Comparison of ENCODE assay signal across 29 cellular contexts in the genomic region with DNA sequence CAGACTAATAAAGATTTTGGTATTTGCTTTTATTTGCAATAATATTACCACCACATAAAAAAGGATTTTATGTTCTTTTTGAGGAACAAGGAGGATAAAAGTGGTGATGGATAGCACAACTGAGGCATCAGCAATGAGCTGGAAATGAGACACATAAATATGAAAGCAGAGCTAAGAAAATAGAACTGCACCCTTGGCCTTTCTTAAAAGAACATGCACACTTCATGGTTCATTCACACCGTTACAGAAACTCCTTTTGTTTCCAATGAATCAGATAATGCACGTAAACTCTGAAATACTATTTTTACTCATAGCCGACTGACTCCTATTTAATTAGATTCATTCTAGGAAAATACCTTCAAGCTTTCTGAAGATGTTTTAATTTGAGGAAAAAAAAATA.
"Had no signal": no experiment of that assay in that cellular context is flagged by ENCODE, and none has a peak within 500 bp of the region (broad histone marks: within the 10 kb centered on the region; RNA-seq: fewer than 3 reads in every experiment).

No MANE protein-coding gene starts in this region.

- FAIRE-seq: pancreas, small intestine, urothelium cell line had no signal

- H3K9me3 Mint-ChIP-seq: naive thymus-derived CD8-positive, alpha-beta T cell; natural killer cell treated with Interleukin-12 subunit alpha and Interleukin-12 subunit beta and Interleukin-15 and Interleukin-18, amount 100 ng/mL, for 72 hours; nephron progenitor cell; stimulated activated memory B cell treated with anti-CD40 and anti-IgM and Interleukin-4, amounts not matched to agents 10 μg/mL and 1 μg/mL and 100 μg/mL, for 72 hours; stimulated activated naive CD8-positive, alpha-beta T cell treated with anti-CD3 and anti-CD28 coated beads, Interleukin-15, amount 100 ng/mL, for 72 hours had no signal

- H3K4me3 Mint-ChIP-seq: naive thymus-derived CD8-positive, alpha-beta T cell; natural killer cell treated with Interleukin-12 subunit alpha and Interleukin-12 subunit beta and Interleukin-15 and Interleukin-18, amount 100 ng/mL, for 72 hours; nephron progenitor cell; neural crest cell; stimulated activated memory B cell treated with anti-CD40 and anti-IgM and Interleukin-4, amounts not matched to agents 10 μg/mL and 1 μg/mL and 100 μg/mL, for 72 hours; stimulated activated naive CD8-positive, alpha-beta T cell treated with anti-CD3 and anti-CD28 coated beads, Interleukin-15, amount 100 ng/mL, for 72 hours had no signal

- H3K27ac ChIP-seq: neutrophil, pancreas, prostate gland, right lobe of liver, sigmoid colon, thoracic aorta, thyroid gland, tibial nerve, upper lobe of left lung, vagina had no signal

- H3K27ac Mint-ChIP-seq: naive thymus-derived CD8-positive, alpha-beta T cell; natural killer cell treated with Interleukin-12 subunit alpha and Interleukin-12 subunit beta and Interleukin-15 and Interleukin-18, amount 100 ng/mL, for 72 hours; nephron progenitor cell; stimulated activated memory B cell treated with anti-CD40 and anti-IgM and Interleukin-4, amounts not matched to agents 10 μg/mL and 1 μg/mL and 100 μg/mL, for 72 hours; stimulated activated naive CD8-positive, alpha-beta T cell treated with anti-CD3 and anti-CD28 coated beads, Interleukin-15, amount 100 ng/mL, for 72 hours had no signal

- ATAC-seq: naive thymus-derived CD8-positive, alpha-beta T cell; natural killer cell treated with Interleukin-12 subunit alpha and Interleukin-12 subunit beta and Interleukin-15 and Interleukin-18, amount 100 ng/mL, for 72 hours; pancreas; right lobe of liver; stimulated activated memory B cell treated with anti-CD40 and anti-IgM and Interleukin-4, amounts not matched to agents 10 μg/mL and 1 μg/mL and 100 μg/mL, for 72 hours; stimulated activated naive CD8-positive, alpha-beta T cell treated with anti-CD3 and anti-CD28 coated beads, Interleukin-15, amount 100 ng/mL, for 72 hours; stimulated activated naive CD8-positive, alpha-beta T cell treated with anti-CD3 and anti-CD28 coated beads, Interleukin-15, Interleukin-2, amounts not matched to agents 100 U/mL and 50 U/mL, for 24 hours had no signal

- H3K4me1 ChIP-seq: pancreas, prostate gland, thyroid gland, tibial nerve, upper lobe of left lung, vagina had no signal

- H3K27me3 Mint-ChIP-seq: stimulated activated memory B cell treated with anti-CD40 and anti-IgM and Interleukin-4, amounts not matched to agents 10 μg/mL and 1 μg/mL and 100 μg/mL, for 72 hours; stimulated activated naive CD8-positive, alpha-beta T cell treated with anti-CD3 and anti-CD28 coated beads, Interleukin-15, amount 100 ng/mL, for 72 hours had no signal

- H3K4me1 Mint-ChIP-seq: naive thymus-derived CD8-positive, alpha-beta T cell; nephron progenitor cell; stimulated activated memory B cell treated with anti-CD40 and anti-IgM and Interleukin-4, amounts not matched to agents 10 μg/mL and 1 μg/mL and 100 μg/mL, for 72 hours; stimulated activated naive CD8-positive, alpha-beta T cell treated with anti-CD3 and anti-CD28 coated beads, Interleukin-15, amount 100 ng/mL, for 72 hours had no signal

- H3K27me3 ChIP-seq: neutrophil, pancreas, right lobe of liver, sigmoid colon, thyroid gland, tibial nerve, upper lobe of left lung, vagina had no signal

- H3K36me3 Mint-ChIP-seq: natural killer cell treated with Interleukin-12 subunit alpha and Interleukin-12 subunit beta and Interleukin-15 and Interleukin-18, amount 100 ng/mL, for 72 hours; stimulated activated memory B cell treated with anti-CD40 and anti-IgM and Interleukin-4, amounts not matched to agents 10 μg/mL and 1 μg/mL and 100 μg/mL, for 72 hours had no signal

- H3K36me3 ChIP-seq: neutrophil, pancreas, prostate gland, right lobe of liver, sigmoid colon, thoracic aorta, thyroid gland, tibial nerve, upper lobe of left lung, vagina had no signal

- DNase-seq: naive thymus-derived CD8-positive, alpha-beta T cell; nephron progenitor cell; nucleus accumbens; pancreas; retina; right cardiac atrium; right lobe of liver; sigmoid colon; small intestine; stimulated activated CD4-positive, alpha-beta T cell treated with anti-CD3 and anti-CD28 coated beads, Interleukin-15, amount 100 ng/mL, for 24 hours; stimulated activated CD4-positive, alpha-beta T cell treated with anti-CD3 and anti-CD28 coated beads, Interleukin-2, amount 100 ng/mL, for 24 hours; stimulated activated CD4-positive, alpha-beta T cell treated with anti-CD3 and anti-CD28 coated beads, Interleukin-2, amount 100 ng/mL, for 48 hours; stimulated activated CD4-positive, alpha-beta T cell treated with anti-CD3 and anti-CD28 coated beads, Interleukin-4, amount 100 ng/mL, for 4 hours; stimulated activated CD8-positive, alpha-beta memory T cell treated with anti-CD3 and anti-CD28 coated beads, Interleukin-4, amount 100 ng/mL, for 48 hours; stimulated activated naive CD4-positive, alpha-beta T cell; stimulated activated naive CD8-positive, alpha-beta T cell treated with anti-CD3 and anti-CD28 coated beads, Interleukin-15, amount 100 ng/mL, for 72 hours; stimulated activated naive CD8-positive, alpha-beta T cell treated with anti-CD3 and anti-CD28 coated beads, Interleukin-15, Interleukin-2, amounts not matched to agents 100 U/mL and 50 U/mL, for 24 hours; thyroid gland; trophoblast cell; upper lobe of left lung had no signal

- H3K4me3 ChIP-seq: pancreas, prostate gland, right lobe of liver, sigmoid colon, thoracic aorta, thyroid gland, tibial nerve, upper lobe of left lung, vagina had no signal

- H3K9me3 ChIP-seq: neutrophil, pancreas, prostate gland, right lobe of liver, sigmoid colon, thoracic aorta, thyroid gland, tibial nerve, upper lobe of left lung, vagina had no signal
